In the genomic region with DNA sequence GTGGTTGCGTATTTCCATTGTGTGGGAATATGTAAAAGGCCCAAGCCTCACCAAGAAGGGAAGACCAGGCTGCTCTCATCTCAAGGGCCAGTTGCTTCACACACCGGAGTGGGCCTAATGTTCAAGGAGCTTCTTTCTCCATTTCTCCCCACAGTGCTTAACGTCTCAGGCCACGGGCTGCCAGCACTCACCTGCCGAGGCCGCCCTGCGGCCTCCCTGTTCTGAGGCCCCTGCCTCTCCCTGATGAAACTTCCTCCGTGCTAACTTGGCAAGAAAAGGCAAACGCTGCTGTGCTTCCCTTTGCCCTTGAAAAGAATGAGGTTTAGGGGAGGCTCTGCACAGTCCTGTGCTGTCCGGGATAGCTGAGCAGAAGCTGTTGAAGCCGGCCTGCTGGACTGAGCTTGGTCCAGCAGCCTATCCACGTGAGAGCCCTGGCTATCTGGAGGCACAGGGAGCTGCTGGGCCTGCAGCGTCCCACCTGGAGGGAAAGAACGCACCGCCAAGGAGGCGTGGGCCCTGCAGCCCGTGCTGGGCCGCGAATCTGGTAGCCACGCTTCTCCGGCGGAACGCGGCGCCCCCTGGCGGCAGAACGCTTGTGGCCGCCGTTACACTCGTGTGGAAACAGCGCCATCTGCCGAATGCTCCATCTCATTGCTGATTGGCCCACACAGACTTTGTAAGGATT, we compare ENCODE assay signal across 8 cellular contexts.
DNase-seq lines count a peak whose midpoint lies in the region; ATAC-seq, FAIRE-seq and TF ChIP-seq lines count a peak whose summit lies in the region.

No MANE protein-coding gene starts in this region.

- peak overlapping the region; percentile 62 for H3K9ac ChIP-seq in iPS-15b (ENCODE audit: low read depth, low read length)

- DNase-seq in GM04504 (ENCODE audit: low read depth) = peak; percentile 32
- peak; percentile 86 to 90 for DNase-seq in NCI-H2081 (lab: John Stamatoyannopoulos, UW)
- DNase-seq in astrocyte of the spinal cord (ENCODE audit: low read depth, low spot score) = peak; percentile 76
- peak; percentile 72 for DNase-seq in smooth muscle cell of the brain vasculature (ENCODE audit: low read depth, low spot score)

- no peak overlapping the region for H3K4me3 ChIP-seq in astrocyte of the spinal cord (ENCODE audit: low read depth, low read length)
- H3K4me3 ChIP-seq in iPS-15b (ENCODE audit: low read depth, low read length) = no peak overlapping the region

- H3K27me3 ChIP-seq in iPS-15b (ENCODE audit: control insufficient read depth, insufficient read depth, low read length) = peaks cover 15% of the 10 kb centered on the region

- ATAC-seq in HG02798 (IDR thresholded peaks at IDR 0.05; ENCODE audit: poor library complexity, unreplicated experiment) (peak; percentile 84), HG03108 (IDR thresholded peaks at IDR 0.05; ENCODE audit: unreplicated experiment) (no peak)

- H3K4me1 ChIP-seq in iPS-15b (ENCODE audit: control insufficient read depth, insufficient read depth, low read length) = no peaks in the 10 kb centered on the region

- no peaks in the 10 kb centered on the region for H3K9me3 ChIP-seq in iPS-15b (ENCODE audit: control insufficient read depth, insufficient read depth, low read length)

- in situ Hi-C loops in astrocyte of the spinal cord (cut with HindIII; ENCODE audit: low sequenced_read_pairs) = no loop called here

- peak; percentile 98 for TF ChIP-seq CTCF in astrocyte of the spinal cord (IDR thresholded peaks at IDR 0.05; ENCODE audit: low read depth, low read length)

- no peaks in the 10 kb centered on the region for H3K36me3 ChIP-seq in iPS-15b (ENCODE audit: control insufficient read depth, insufficient read depth, low read length)

- peak; percentile 28 for FAIRE-seq in TTC549 (lab: Jason Lieb, UNC)

Comparison
In these comparisons a context has a peak if more than half of its experiments do, and no peak if none do; other contexts are left out.
1. DNase-seq: peak in every context shown above with its lines; median percentile 88 in NCI-H2081; 76 in astrocyte of the spinal cord; 72 in smooth muscle cell of the brain vasculature; 32 in GM04504.